ENCODE assay signal across 17 cellular contexts in genomic region chr14:35221462-35221861, GRCh38.
"Had no signal": no experiment of that assay in that cellular context is flagged by ENCODE, and none has a peak within 500 bp of the region (broad histone marks: within the 10 kb centered on the region; RNA-seq: fewer than 3 reads in every experiment).

No MANE protein-coding gene starts in this region.

- H3K9me3 Mint-ChIP-seq: activated CD4-positive, alpha-beta T cell treated with anti-CD3 and anti-CD28 coated beads, Interleukin-2, amount 10 ng/mL, durations not matched to agents 7 days and 5 days; activated naive CD4-positive, alpha-beta T cell treated with anti-CD3 and anti-CD28 coated beads, Interleukin-2, amount 10 ng/mL, durations not matched to agents 7 days and 5 days; endodermal cell; naive B cell; T-helper 2 cell treated with Interferon-gamma antibody and Interleukin-4, amounts not matched to agents 5 μg/mL and 100 μg/mL, for 36 hours had no signal

- ATAC-seq: left lobe of liver had no signal

- H3K27ac ChIP-seq: skin epidermis, upper lobe of left lung had no signal

- H3K4me1 Mint-ChIP-seq: endodermal cell had no signal

- H3K4me1 ChIP-seq: ascending aorta had no signal

- DNase-seq: activated CD4-positive, alpha-beta T cell treated with anti-CD3 and anti-CD28 coated beads, Interleukin-2, amount 10 ng/mL, durations not matched to agents 7 days and 5 days; activated CD4-positive, CD25-positive, alpha-beta regulatory T cell; activated CD8-positive, alpha-beta memory T cell treated with anti-CD3 and anti-CD28 coated beads for 24 hours; activated naive CD4-positive, alpha-beta T cell treated with anti-CD3 and anti-CD28 coated beads, Interleukin-2, amount 10 ng/mL, durations not matched to agents 7 days and 5 days; endodermal cell; islet precursor cell; naive B cell; posterior cingulate gyrus; stimulated activated CD4-positive, alpha-beta T cell treated with anti-CD3 and anti-CD28 coated beads, Interleukin-15, amount 100 ng/mL, for 24 hours; stimulated activated CD4-positive, alpha-beta T cell treated with anti-CD3 and anti-CD28 coated beads, Interleukin-4, amount 100 ng/mL, for 1 hour; stimulated activated naive CD4-positive, alpha-beta T cell treated with Interleukin-2 at 50 U/mL for 16 hours; SW 1271; upper lobe of left lung had no signal

- H3K27me3 Mint-ChIP-seq: activated CD4-positive, alpha-beta T cell treated with anti-CD3 and anti-CD28 coated beads, Interleukin-2, amount 10 ng/mL, durations not matched to agents 7 days and 5 days; activated naive CD4-positive, alpha-beta T cell treated with anti-CD3 and anti-CD28 coated beads, Interleukin-2, amount 10 ng/mL, durations not matched to agents 7 days and 5 days; naive B cell had no signal

- H3K4me3 Mint-ChIP-seq: activated CD4-positive, alpha-beta T cell treated with anti-CD3 and anti-CD28 coated beads, Interleukin-2, amount 10 ng/mL, durations not matched to agents 7 days and 5 days; activated naive CD4-positive, alpha-beta T cell treated with anti-CD3 and anti-CD28 coated beads, Interleukin-2, amount 10 ng/mL, durations not matched to agents 7 days and 5 days; endodermal cell; naive B cell; T-helper 2 cell treated with Interferon-gamma antibody and Interleukin-4, amounts not matched to agents 5 μg/mL and 100 μg/mL, for 36 hours had no signal

- H3K4me3 ChIP-seq: ascending aorta, skin epidermis, upper lobe of left lung had no signal

- H3K9me3 ChIP-seq: ascending aorta, upper lobe of left lung had no signal

- H3K36me3 ChIP-seq: ascending aorta, upper lobe of left lung had no signal

- H3K27me3 ChIP-seq: ascending aorta, upper lobe of left lung had no signal

- H3K27ac Mint-ChIP-seq: activated CD4-positive, alpha-beta T cell treated with anti-CD3 and anti-CD28 coated beads, Interleukin-2, amount 10 ng/mL, durations not matched to agents 7 days and 5 days; activated naive CD4-positive, alpha-beta T cell treated with anti-CD3 and anti-CD28 coated beads, Interleukin-2, amount 10 ng/mL, durations not matched to agents 7 days and 5 days; endodermal cell; T-helper 2 cell treated with Interferon-gamma antibody and Interleukin-4, amounts not matched to agents 5 μg/mL and 100 μg/mL, for 36 hours had no signal
